Comparison of ENCODE assay signal across 1 cellular context in the genomic region with DNA sequence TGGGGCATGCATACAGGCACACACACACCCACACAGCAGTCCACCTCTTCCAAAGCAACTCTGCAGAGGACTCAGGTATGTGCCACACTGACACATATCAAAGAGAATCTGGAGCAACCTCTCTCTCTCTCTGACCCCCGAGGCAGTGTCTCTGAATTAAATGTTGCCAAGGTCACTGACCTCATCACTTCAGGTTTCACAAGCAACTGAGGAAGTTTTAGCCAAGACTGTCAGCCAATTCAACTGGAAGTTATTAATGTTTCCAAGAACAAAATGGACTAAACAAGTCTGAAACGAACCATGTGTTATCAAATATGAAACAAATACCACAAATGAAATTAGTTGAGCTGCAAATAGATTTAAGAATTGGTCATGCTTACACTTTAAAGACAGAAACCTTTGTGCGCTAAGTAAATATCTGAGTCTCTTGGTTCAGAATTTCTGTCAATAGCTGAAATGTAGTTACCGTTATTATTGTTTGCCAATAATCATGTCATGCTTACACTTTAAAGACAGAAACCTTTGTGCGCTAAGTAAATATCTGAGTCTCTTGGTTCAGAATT.
TF ChIP-seq lines count a peak whose summit lies in the region.

No MANE protein-coding gene starts in this region.

TF ChIP-seq in HepG2, 621 proteins besides CTCF, POLR2A, EP300 and RAD21 (continued from another document and continues in another):
- TF ChIP-seq, protein P1, sequence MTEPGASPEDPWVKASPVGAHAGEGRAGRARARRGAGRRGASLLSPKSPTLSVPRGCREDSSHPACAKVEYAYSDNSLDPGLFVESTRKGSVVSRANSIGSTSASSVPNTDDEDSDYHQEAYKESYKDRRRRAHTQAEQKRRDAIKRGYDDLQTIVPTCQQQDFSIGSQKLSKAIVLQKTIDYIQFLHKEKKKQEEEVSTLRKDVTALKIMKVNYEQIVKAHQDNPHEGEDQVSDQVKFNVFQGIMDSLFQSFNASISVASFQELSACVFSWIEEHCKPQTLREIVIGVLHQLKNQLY (CRISPR knock-in tag; IDR thresholded peaks at IDR 0.05): peak; percentile 29; the same call in 1 of the 2 replicates
- TF ChIP-seq, protein P2, sequence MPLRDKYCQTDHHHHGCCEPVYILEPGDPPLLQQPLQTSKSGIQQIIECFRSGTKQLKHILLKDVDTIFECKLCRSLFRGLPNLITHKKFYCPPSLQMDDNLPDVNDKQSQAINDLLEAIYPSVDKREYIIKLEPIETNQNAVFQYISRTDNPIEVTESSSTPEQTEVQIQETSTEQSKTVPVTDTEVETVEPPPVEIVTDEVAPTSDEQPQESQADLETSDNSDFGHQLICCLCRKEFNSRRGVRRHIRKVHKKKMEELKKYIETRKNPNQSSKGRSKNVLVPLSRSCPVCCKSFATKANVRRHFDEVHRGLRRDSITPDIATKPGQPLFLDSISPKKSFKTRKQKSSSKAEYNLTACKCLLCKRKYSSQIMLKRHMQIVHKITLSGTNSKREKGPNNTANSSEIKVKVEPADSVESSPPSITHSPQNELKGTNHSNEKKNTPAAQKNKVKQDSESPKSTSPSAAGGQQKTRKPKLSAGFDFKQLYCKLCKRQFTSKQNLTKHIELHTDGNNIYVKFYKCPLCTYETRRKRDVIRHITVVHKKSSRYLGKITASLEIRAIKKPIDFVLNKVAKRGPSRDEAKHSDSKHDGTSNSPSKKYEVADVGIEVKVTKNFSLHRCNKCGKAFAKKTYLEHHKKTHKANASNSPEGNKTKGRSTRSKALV (CRISPR knock-in tag; IDR thresholded peaks at IDR 0.05): no peak
- TF ChIP-seq SRSF1 (optimal IDR thresholded peaks at IDR 0.05; ENCODE audit: low read depth, low read length) (no peak), ZNF451 (CRISPR knock-in tag; IDR thresholded peaks at IDR 0.05) (no peak), ZSCAN25 (CRISPR knock-in tag; IDR thresholded peaks at IDR 0.05) (no peak), NCOA2 (CRISPR knock-in tag; IDR thresholded peaks at IDR 0.05) (peak; percentile 88), ZNF562 (CRISPR knock-in tag; IDR thresholded peaks at IDR 0.05; ENCODE audit: borderline replicate concordance) (no peak), ZSCAN9 (CRISPR knock-in tag; IDR thresholded peaks at IDR 0.05; ENCODE audit: borderline replicate concordance) (no peak), JUND (CRISPR knock-in tag; IDR thresholded peaks at IDR 0.05) (no peak), ZNF260 (CRISPR knock-in tag; IDR thresholded peaks at IDR 0.05; ENCODE audit: borderline replicate concordance, low read depth) (no peak), NFRKB (IDR thresholded peaks at IDR 0.05) (no peak), SMC3 (IDR thresholded peaks at IDR 0.05; ENCODE audit: low read length) (0 out of 2 replicates have a peak, but pooled peaks have one; percentile 2), ZSCAN29 (CRISPR knock-in tag; conservative IDR thresholded peaks at IDR 0.05) (no peak), ZKSCAN1 (IDR thresholded peaks at IDR 0.05; ENCODE audit: low read length) (no peak), SUZ12 (IDR thresholded peaks at IDR 0.05; ENCODE audit: low read depth, low read length) (no peak), ZNF749 (CRISPR knock-in tag; IDR thresholded peaks at IDR 0.05; ENCODE audit: borderline replicate concordance) (no peak), ZNF496 (CRISPR knock-in tag; IDR thresholded peaks at IDR 0.05; ENCODE audit: insufficient replicate concordance) (no peak), FOXA1 (IDR thresholded peaks at IDR 0.05) (peak; percentile 95), FOXA1 (CRISPR knock-in tag; IDR thresholded peaks at IDR 0.05) (peak; percentile 67; the same call in 1 of the 2 replicates), EEA1 (CRISPR knock-in tag; IDR thresholded peaks at IDR 0.05; ENCODE audit: borderline replicate concordance) (no peak), RELA (CRISPR knock-in tag; IDR thresholded peaks at IDR 0.05) (no peak), JUNB (CRISPR knock-in tag; IDR thresholded peaks at IDR 0.05; ENCODE audit: borderline replicate concordance) (no peak), ZNF292 (CRISPR knock-in tag; IDR thresholded peaks at IDR 0.05; ENCODE audit: borderline replicate concordance, low read depth) (no peak), ZNF333 (CRISPR knock-in tag; IDR thresholded peaks at IDR 0.05; ENCODE audit: borderline replicate concordance) (no peak), CREB1 (IDR thresholded peaks at IDR 0.05) (no peak), CREB1 (CRISPR knock-in tag; IDR thresholded peaks at IDR 0.05) (peak; percentile 8; the same call in 1 of the 2 replicates), TEAD2 (CRISPR knock-in tag; IDR thresholded peaks at IDR 0.05) (no peak), SIX1 (CRISPR knock-in tag; IDR thresholded peaks at IDR 0.05; ENCODE audit: borderline replicate concordance) (0 out of 2 replicates have a peak, but pooled peaks have one; percentile 9), SIN3B (IDR thresholded peaks at IDR 0.05; ENCODE audit: low read length) (no peak)
- TF ChIP-seq, protein P3, sequence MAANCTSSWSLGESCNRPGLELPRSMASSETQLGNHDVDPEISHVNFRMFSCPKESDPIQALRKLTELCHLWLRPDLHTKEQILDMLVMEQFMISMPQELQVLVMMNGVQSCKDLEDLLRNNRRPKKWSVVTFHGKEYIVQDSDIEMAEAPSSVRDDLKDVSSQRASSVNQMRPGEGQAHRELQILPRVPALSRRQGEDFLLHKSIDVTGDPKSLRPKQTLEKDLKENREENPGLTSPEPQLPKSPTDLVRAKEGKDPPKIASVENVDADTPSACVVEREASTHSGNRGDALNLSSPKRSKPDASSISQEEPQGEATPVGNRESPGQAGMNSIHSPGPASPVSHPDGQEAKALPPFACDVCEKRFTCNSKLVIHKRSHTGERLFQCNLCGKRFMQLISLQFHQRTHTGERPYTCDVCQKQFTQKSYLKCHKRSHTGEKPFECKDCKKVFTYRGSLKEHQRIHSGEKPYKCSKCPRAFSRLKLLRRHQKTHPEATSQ (CRISPR knock-in tag; IDR thresholded peaks at IDR 0.05; ENCODE audit: borderline replicate concordance): no peak
- TF ChIP-seq, protein P4, sequence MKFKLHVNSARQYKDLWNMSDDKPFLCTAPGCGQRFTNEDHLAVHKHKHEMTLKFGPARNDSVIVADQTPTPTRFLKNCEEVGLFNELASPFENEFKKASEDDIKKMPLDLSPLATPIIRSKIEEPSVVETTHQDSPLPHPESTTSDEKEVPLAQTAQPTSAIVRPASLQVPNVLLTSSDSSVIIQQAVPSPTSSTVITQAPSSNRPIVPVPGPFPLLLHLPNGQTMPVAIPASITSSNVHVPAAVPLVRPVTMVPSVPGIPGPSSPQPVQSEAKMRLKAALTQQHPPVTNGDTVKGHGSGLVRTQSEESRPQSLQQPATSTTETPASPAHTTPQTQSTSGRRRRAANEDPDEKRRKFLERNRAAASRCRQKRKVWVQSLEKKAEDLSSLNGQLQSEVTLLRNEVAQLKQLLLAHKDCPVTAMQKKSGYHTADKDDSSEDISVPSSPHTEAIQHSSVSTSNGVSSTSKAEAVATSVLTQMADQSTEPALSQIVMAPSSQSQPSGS (CRISPR knock-in tag; IDR thresholded peaks at IDR 0.05): no peak
- TF ChIP-seq, protein P5, sequence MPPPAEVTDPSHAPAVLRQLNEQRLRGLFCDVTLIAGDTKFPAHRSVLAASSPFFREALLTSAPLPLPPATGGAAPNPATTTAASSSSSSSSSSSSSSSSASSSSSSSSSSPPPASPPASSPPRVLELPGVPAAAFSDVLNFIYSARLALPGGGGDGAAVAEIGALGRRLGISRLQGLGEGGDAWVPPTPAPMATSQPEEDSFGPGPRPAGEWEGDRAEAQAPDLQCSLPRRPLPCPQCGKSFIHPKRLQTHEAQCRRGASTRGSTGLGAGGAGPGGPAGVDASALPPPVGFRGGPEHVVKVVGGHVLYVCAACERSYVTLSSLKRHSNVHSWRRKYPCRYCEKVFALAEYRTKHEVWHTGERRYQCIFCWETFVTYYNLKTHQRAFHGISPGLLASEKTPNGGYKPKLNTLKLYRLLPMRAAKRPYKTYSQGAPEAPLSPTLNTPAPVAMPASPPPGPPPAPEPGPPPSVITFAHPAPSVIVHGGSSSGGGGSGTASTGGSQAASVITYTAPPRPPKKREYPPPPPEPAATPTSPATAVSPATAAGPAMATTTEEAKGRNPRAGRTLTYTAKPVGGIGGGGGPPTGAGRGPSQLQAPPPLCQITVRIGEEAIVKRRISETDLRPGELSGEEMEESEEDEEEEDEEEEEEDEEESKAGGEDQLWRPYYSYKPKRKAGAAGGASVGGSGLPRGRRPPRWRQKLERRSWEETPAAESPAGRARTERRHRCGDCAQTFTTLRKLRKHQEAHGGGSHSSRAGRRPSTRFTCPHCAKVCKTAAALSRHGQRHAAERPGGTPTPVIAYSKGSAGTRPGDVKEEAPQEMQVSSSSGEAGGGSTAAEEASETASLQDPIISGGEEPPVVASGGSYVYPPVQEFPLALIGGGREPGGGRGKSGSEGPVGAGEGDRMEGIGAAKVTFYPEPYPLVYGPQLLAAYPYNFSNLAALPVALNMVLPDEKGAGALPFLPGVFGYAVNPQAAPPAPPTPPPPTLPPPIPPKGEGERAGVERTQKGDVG (CRISPR knock-in tag; IDR thresholded peaks at IDR 0.05; ENCODE audit: borderline replicate concordance): no peak
- TF ChIP-seq, protein P6, sequence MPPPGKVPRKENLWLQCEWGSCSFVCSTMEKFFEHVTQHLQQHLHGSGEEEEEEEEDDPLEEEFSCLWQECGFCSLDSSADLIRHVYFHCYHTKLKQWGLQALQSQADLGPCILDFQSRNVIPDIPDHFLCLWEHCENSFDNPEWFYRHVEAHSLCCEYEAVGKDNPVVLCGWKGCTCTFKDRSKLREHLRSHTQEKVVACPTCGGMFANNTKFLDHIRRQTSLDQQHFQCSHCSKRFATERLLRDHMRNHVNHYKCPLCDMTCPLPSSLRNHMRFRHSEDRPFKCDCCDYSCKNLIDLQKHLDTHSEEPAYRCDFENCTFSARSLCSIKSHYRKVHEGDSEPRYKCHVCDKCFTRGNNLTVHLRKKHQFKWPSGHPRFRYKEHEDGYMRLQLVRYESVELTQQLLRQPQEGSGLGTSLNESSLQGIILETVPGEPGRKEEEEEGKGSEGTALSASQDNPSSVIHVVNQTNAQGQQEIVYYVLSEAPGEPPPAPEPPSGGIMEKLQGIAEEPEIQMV (CRISPR knock-in tag; IDR thresholded peaks at IDR 0.05; ENCODE audit: low read depth): no peak
- TF ChIP-seq, protein P7, sequence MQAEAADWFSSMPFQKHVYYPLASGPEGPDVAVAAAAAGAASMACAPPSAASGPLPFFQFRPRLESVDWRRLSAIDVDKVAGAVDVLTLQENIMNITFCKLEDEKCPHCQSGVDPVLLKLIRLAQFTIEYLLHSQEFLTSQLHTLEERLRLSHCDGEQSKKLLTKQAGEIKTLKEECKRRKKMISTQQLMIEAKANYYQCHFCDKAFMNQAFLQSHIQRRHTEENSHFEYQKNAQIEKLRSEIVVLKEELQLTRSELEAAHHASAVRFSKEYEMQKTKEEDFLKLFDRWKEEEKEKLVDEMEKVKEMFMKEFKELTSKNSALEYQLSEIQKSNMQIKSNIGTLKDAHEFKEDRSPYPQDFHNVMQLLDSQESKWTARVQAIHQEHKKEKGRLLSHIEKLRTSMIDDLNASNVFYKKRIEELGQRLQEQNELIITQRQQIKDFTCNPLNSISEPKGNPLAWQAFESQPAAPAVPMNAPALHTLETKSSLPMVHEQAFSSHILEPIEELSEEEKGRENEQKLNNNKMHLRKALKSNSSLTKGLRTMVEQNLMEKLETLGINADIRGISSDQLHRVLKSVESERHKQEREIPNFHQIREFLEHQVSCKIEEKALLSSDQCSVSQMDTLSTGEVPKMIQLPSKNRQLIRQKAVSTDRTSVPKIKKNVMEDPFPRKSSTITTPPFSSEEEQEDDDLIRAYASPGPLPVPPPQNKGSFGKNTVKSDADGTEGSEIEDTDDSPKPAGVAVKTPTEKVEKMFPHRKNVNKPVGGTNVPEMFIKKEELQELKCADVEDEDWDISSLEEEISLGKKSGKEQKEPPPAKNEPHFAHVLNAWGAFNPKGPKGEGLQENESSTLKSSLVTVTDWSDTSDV (CRISPR knock-in tag; IDR thresholded peaks at IDR 0.05): no peak
- TF ChIP-seq, protein P8, sequence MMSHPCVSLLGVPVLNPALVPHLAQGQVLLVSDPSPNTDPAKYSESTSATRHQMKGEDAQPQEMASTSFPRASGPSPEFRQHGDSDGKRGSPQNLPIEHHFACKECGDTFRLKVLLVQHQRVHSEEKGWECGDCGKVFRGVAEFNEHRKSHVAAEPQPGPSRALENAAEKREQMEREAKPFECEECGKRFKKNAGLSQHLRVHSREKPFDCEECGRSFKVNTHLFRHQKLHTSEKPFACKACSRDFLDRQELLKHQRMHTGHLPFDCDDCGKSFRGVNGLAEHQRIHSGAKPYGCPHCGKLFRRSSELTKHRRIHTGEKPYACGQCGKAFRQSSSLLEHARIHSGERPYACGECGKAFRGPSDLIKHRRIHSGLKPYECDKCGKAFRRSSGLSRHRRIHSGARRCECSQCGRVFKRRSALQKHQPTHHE (CRISPR knock-in tag; IDR thresholded peaks at IDR 0.05; ENCODE audit: borderline replicate concordance): no peak
- TF ChIP-seq, protein P9, sequence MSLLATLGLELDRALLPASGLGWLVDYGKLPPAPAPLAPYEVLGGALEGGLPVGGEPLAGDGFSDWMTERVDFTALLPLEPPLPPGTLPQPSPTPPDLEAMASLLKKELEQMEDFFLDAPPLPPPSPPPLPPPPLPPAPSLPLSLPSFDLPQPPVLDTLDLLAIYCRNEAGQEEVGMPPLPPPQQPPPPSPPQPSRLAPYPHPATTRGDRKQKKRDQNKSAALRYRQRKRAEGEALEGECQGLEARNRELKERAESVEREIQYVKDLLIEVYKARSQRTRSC (CRISPR knock-in tag; IDR thresholded peaks at IDR 0.05; ENCODE audit: low read depth): no peak
- TF ChIP-seq, protein P10, sequence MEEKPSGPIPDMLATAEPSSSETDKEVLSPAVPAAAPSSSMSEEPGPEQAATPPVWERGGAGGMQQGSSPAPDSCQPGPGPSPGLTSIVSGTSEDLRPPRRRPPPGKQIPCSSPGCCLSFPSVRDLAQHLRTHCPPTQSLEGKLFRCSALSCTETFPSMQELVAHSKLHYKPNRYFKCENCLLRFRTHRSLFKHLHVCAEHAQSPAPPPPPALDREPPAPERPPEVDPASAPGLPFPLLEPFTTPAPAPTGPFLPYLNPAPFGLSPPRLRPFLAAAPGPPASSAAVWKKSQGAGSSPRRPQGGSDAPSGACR (CRISPR knock-in tag; IDR thresholded peaks at IDR 0.05): no peak
- TF ChIP-seq, protein P11, sequence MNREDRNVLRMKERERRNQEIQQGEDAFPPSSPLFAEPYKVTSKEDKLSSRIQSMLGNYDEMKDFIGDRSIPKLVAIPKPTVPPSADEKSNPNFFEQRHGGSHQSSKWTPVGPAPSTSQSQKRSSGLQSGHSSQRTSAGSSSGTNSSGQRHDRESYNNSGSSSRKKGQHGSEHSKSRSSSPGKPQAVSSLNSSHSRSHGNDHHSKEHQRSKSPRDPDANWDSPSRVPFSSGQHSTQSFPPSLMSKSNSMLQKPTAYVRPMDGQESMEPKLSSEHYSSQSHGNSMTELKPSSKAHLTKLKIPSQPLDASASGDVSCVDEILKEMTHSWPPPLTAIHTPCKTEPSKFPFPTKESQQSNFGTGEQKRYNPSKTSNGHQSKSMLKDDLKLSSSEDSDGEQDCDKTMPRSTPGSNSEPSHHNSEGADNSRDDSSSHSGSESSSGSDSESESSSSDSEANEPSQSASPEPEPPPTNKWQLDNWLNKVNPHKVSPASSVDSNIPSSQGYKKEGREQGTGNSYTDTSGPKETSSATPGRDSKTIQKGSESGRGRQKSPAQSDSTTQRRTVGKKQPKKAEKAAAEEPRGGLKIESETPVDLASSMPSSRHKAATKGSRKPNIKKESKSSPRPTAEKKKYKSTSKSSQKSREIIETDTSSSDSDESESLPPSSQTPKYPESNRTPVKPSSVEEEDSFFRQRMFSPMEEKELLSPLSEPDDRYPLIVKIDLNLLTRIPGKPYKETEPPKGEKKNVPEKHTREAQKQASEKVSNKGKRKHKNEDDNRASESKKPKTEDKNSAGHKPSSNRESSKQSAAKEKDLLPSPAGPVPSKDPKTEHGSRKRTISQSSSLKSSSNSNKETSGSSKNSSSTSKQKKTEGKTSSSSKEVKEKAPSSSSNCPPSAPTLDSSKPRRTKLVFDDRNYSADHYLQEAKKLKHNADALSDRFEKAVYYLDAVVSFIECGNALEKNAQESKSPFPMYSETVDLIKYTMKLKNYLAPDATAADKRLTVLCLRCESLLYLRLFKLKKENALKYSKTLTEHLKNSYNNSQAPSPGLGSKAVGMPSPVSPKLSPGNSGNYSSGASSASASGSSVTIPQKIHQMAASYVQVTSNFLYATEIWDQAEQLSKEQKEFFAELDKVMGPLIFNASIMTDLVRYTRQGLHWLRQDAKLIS (CRISPR knock-in tag; IDR thresholded peaks at IDR 0.05): no peak
